In the genomic region with DNA sequence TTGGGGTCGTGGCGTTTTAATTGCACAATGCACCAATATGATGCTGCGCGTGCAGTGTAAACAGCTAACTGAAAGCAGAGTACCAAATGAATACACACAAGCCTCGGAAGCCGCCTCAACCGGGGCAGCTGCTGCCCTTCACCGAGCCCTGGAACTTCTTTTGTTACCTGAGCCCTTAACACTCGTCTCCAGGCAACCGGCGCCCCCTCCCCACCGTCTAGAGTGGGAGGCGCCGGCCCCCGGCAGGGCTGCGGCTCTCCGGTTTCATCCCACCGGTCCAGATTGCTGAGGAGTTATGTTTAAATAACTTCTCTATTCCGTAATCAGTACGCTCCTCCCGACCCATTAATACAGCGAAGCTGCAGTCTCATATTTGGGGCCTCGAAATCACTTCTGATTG, we compare ENCODE assay signal across 15 cellular contexts.
DNase-seq lines count a peak whose midpoint lies in the region; ATAC-seq and TF ChIP-seq lines count a peak whose summit lies in the region.
"Had no signal": no experiment of that assay in that cellular context is flagged by ENCODE, and none has a peak within 500 bp of the region (broad histone marks: within the 10 kb centered on the region; RNA-seq: fewer than 3 reads in every experiment).

No MANE protein-coding gene starts in this region.

- H3K27me3 Mint-ChIP-seq in endodermal cell (ENCODE audit: insufficient read depth) (peaks cover 16% of the 10 kb centered on the region), progenitor cell of endocrine pancreas (peaks cover 15% of the 10 kb centered on the region)
- H3K27me3 Mint-ChIP-seq in activated naive CD8-positive, alpha-beta T cell treated with anti-CD3 and anti-CD28 coated beads, Interleukin-2, amount 50 U/mL, for 24 hours = peaks cover 8% of the 10 kb centered on the region

- no peak overlapping the region for H3K27ac ChIP-seq in endodermal cell (ENCODE audit: low read depth, low read length)

- H3K27ac Mint-ChIP-seq in endodermal cell (no peak overlapping the region), progenitor cell of endocrine pancreas (no peak overlapping the region)
- no peak overlapping the region for H3K27ac Mint-ChIP-seq in activated naive CD8-positive, alpha-beta T cell treated with anti-CD3 and anti-CD28 coated beads, Interleukin-2, amount 50 U/mL, for 24 hours
- H3K27ac Mint-ChIP-seq: stimulated activated effector memory CD8-positive, alpha-beta T cell treated with anti-CD3 and anti-CD28 coated beads, Interleukin-12 subunit alpha, Interleukin-12 subunit beta, amount 100 ng/mL, for 72 hours had no signal

- peaks cover 16% of the 10 kb centered on the region for H3K27me3 ChIP-seq in endodermal cell (ENCODE audit: control insufficient read depth, insufficient read depth, low read length, poor library complexity, severe bottlenecking)

- H3K4me3 Mint-ChIP-seq in endodermal cell (peak overlapping the region; percentile 42), progenitor cell of endocrine pancreas (ENCODE audit: low read depth) (peak overlapping the region; percentile 7)
- no peak overlapping the region for H3K4me3 Mint-ChIP-seq in activated naive CD8-positive, alpha-beta T cell treated with anti-CD3 and anti-CD28 coated beads, Interleukin-2, amount 50 U/mL, for 24 hours
- H3K4me3 Mint-ChIP-seq: stimulated activated effector memory CD8-positive, alpha-beta T cell treated with anti-CD3 and anti-CD28 coated beads, Interleukin-12 subunit alpha, Interleukin-12 subunit beta, amount 100 ng/mL, for 72 hours had no signal

- H3K36me3 ChIP-seq in endodermal cell (ENCODE audit: control insufficient read depth, insufficient read depth, low read length) = no peaks in the 10 kb centered on the region

- H3K9me3 Mint-ChIP-seq in endodermal cell (peaks cover 47% of the 10 kb centered on the region), progenitor cell of endocrine pancreas (ENCODE audit: low read depth) (peaks cover 19% of the 10 kb centered on the region)
- H3K9me3 Mint-ChIP-seq in activated naive CD8-positive, alpha-beta T cell treated with anti-CD3 and anti-CD28 coated beads, Interleukin-2, amount 50 U/mL, for 24 hours = no peaks in the 10 kb centered on the region
- H3K9me3 Mint-ChIP-seq: stimulated activated effector memory CD8-positive, alpha-beta T cell treated with anti-CD3 and anti-CD28 coated beads, Interleukin-12 subunit alpha, Interleukin-12 subunit beta, amount 100 ng/mL, for 72 hours had no signal

- H3K4me1 Mint-ChIP-seq in endodermal cell (peaks cover 10% of the 10 kb centered on the region), progenitor cell of endocrine pancreas (ENCODE audit: low read depth) (peaks cover 8% of the 10 kb centered on the region)
- peaks cover 12% of the 10 kb centered on the region for H3K4me1 Mint-ChIP-seq in activated naive CD8-positive, alpha-beta T cell treated with anti-CD3 and anti-CD28 coated beads, Interleukin-2, amount 50 U/mL, for 24 hours
- H3K4me1 Mint-ChIP-seq: stimulated activated effector memory CD8-positive, alpha-beta T cell treated with anti-CD3 and anti-CD28 coated beads, Interleukin-12 subunit alpha, Interleukin-12 subunit beta, amount 100 ng/mL, for 72 hours had no signal

- no peaks in the 10 kb centered on the region for H3K4me1 ChIP-seq in endodermal cell (ENCODE audit: control insufficient read depth, insufficient read depth, low read length)

- H3K9ac ChIP-seq in endodermal cell (ENCODE audit: extremely low read depth, low read length, poor library complexity, severe bottlenecking) = no peak overlapping the region

- H3K4me3 ChIP-seq in endodermal cell (ENCODE audit: low read length) = no peak overlapping the region

- TF ChIP-seq CTCF in endodermal cell (conservative IDR thresholded peaks at IDR 0.05) (no peak), progenitor cell of endocrine pancreas (IDR thresholded peaks at IDR 0.05; ENCODE audit: unreplicated experiment) (no peak)

- H3K36me3 Mint-ChIP-seq in endodermal cell (ENCODE audit: low read depth) (no peaks in the 10 kb centered on the region), progenitor cell of endocrine pancreas (ENCODE audit: insufficient read depth) (no peaks in the 10 kb centered on the region)
- H3K36me3 Mint-ChIP-seq in activated naive CD8-positive, alpha-beta T cell treated with anti-CD3 and anti-CD28 coated beads, Interleukin-2, amount 50 U/mL, for 24 hours (ENCODE audit: low read depth) = no peaks in the 10 kb centered on the region
- H3K36me3 Mint-ChIP-seq: naive thymus-derived CD4-positive, alpha-beta T cell; stimulated activated effector memory CD8-positive, alpha-beta T cell treated with anti-CD3 and anti-CD28 coated beads, Interleukin-12 subunit alpha, Interleukin-12 subunit beta, amount 100 ng/mL, for 72 hours had no signal

- H3K9me3 ChIP-seq in endodermal cell (ENCODE audit: control insufficient read depth, low read length) = no peaks in the 10 kb centered on the region

- 11% methylated on average over 21 of the region's 23 CpGs; no CpG with 5 or more reads in 1 of the 2 experiments for WGBS in endodermal cell (ENCODE audit: insufficient coverage in 1 of 2, insufficient read length in 1 of 2), 2 experiments

- no peak for ATAC-seq in activated naive CD8-positive, alpha-beta T cell treated with anti-CD3 and anti-CD28 coated beads, Interleukin-2, amount 50 U/mL, for 24 hours
- no peak for ATAC-seq in HG03520 (IDR thresholded peaks at IDR 0.05; ENCODE audit: unreplicated experiment)
- ATAC-seq: naive thymus-derived CD4-positive, alpha-beta T cell; SK-N-SH treated with all-trans-retinoic acid at 6 μM for 48 hours; stimulated activated effector memory CD8-positive, alpha-beta T cell treated with anti-CD3 and anti-CD28 coated beads, Interleukin-12 subunit alpha, Interleukin-12 subunit beta, amount 100 ng/mL, for 72 hours had no signal

- DNase-seq in NCI-H1105 treated with DMSO at 0.1 percent for 48 hours (lab: John Stamatoyannopoulos, UW) = peak; percentile 80
- peak; percentile 9 for DNase-seq in NCI-H2196 treated with DMSO at 0.1 percent for 48 hours (lab: John Stamatoyannopoulos, UW; ENCODE audit: unreplicated experiment)
- DNase-seq in endodermal cell = peak; percentile 79
- peak; percentile 26 for DNase-seq in progenitor cell of endocrine pancreas (ENCODE audit: low spot score, unreplicated experiment)
- DNase-seq in superior temporal gyrus (ENCODE audit: extremely low spot score) = no peak
- no peak for DNase-seq in pons (ENCODE audit: low spot score)
- DNase-seq in activated naive CD8-positive, alpha-beta T cell treated with anti-CD3 and anti-CD28 coated beads, Interleukin-2, amount 50 U/mL, for 24 hours = no peak
- DNase-seq: activated CD4-positive, alpha-beta T cell treated with anti-CD3 and anti-CD28 coated beads for 1 hour; Calu3; erythroblast; naive thymus-derived CD4-positive, alpha-beta T cell; NCI-H446 treated with DMSO at 0.1 percent for 48 hours had no signal

Comparison
In these comparisons a context has a peak if more than half of its experiments do, and no peak if none do; other contexts are left out.
1. DNase-seq: peak in NCI-H1105 treated with DMSO at 0.1 percent for 48 hours (single experiment), NCI-H2196 treated with DMSO at 0.1 percent for 48 hours (single experiment), endodermal cell (single experiment) and progenitor cell of endocrine pancreas (single experiment); none in superior temporal gyrus (single experiment), pons (single experiment) and activated naive CD8-positive, alpha-beta T cell treated with anti-CD3 and anti-CD28 coated beads, Interleukin-2, amount 50 U/mL, for 24 hours (single experiment).